17 cellular contexts compared by ENCODE assay signal in genomic region chr11:118596226-118596625, GRCh38. TPM values are rescaled to one million over a fixed set of nuclear protein-coding genes. Genes with fewer than 3 reads are reported as not detected.
A peak's percentile ranks its signal among the peaks of the same experiment; 100 is the strongest.
DNase-seq lines count a peak whose midpoint lies in the region; ATAC-seq, FAIRE-seq and TF ChIP-seq lines count a peak whose summit lies in the region.
"Had no signal": no experiment of that assay in that cellular context is flagged by ENCODE, and none has a peak within 500 bp of the region (broad histone marks: within the 10 kb centered on the region; RNA-seq: fewer than 3 reads in every experiment).

No MANE protein-coding gene starts in this region.

- no peaks in the 10 kb centered on the region for H3K27me3 Mint-ChIP-seq in naive thymus-derived CD8-positive, alpha-beta T cell
- H3K27me3 Mint-ChIP-seq: naive B cell; stimulated activated naive CD8-positive, alpha-beta T cell treated with anti-CD3 and anti-CD28 coated beads, Interleukin-15, amount 100 ng/mL, for 72 hours had no signal

- H3K27ac Mint-ChIP-seq in naive thymus-derived CD8-positive, alpha-beta T cell: peak overlapping the region; percentile 33 to 88 (median 72)
- H3K27ac Mint-ChIP-seq: H9; stimulated activated naive CD8-positive, alpha-beta T cell treated with anti-CD3 and anti-CD28 coated beads, Interleukin-15, amount 100 ng/mL, for 72 hours had no signal

- H3K4me1 ChIP-seq in A673 (ENCODE audit: insufficient read depth, low read length, poor library complexity, severe bottlenecking): no peaks in the 10 kb centered on the region
- H3K4me1 ChIP-seq in OCI-LY7 (ENCODE audit: insufficient read depth, low read length, poor library complexity, severe bottlenecking): no peaks in the 10 kb centered on the region
- no peaks in the 10 kb centered on the region for H3K4me1 ChIP-seq in SJCRH30
- H3K4me1 ChIP-seq: body of pancreas had no signal

- H3K4me3 ChIP-seq in A673 (ENCODE audit: low read depth, low read length, poor library complexity, severe bottlenecking) (no peak overlapping the region), OCI-LY7 (ENCODE audit: low read depth, low read length, poor library complexity, severe bottlenecking) (no peak overlapping the region), SJCRH30 (no peak overlapping the region)
- H3K4me3 ChIP-seq: body of pancreas had no signal

- BruUV-seq in A673 (replicated peaks; lab: Mats Ljungman, UMichigan) (no TSS peak), OCI-LY7 (replicated peaks; lab: Mats Ljungman, UMichigan) (no TSS peak)

- H3K36me3 ChIP-seq in A673 (ENCODE audit: insufficient read depth, low read length, poor library complexity, severe bottlenecking): peaks cover 87% of the 10 kb centered on the region
- peaks cover 96% of the 10 kb centered on the region for H3K36me3 ChIP-seq in OCI-LY7 (ENCODE audit: insufficient read depth, low read length)
- H3K36me3 ChIP-seq in SJCRH30: peaks cover 38% of the 10 kb centered on the region

- no peak overlapping the region for H3K4me2 ChIP-seq in OCI-LY7 (ENCODE audit: low read length)

- CTCF ChIA-PET in A673 (lab: Charles Lee) (no interaction called here), OCI-LY7 (lab: Charles Lee; ENCODE audit: unreplicated experiment) (no interaction called here)

- no peak overlapping the region for H2AFZ ChIP-seq in OCI-LY7 (ENCODE audit: low read length)

- H3K4me1 Mint-ChIP-seq in naive thymus-derived CD8-positive, alpha-beta T cell: peaks cover 6 to 17% (median 11%) of the 10 kb centered on the region in 4 donors
- H3K4me1 Mint-ChIP-seq: H9 had no signal

- no peaks in the 10 kb centered on the region for H3K9me3 ChIP-seq in A673 (ENCODE audit: low read depth, low read length, poor library complexity, severe bottlenecking)
- no peaks in the 10 kb centered on the region for H3K9me3 ChIP-seq in OCI-LY7 (ENCODE audit: low read length)
- no peaks in the 10 kb centered on the region for H3K9me3 ChIP-seq in SJCRH30 (replicated peaks)
- H3K9me3 ChIP-seq: body of pancreas had no signal

- no peaks in the 10 kb centered on the region for H3K79me2 ChIP-seq in OCI-LY7 (ENCODE audit: insufficient read depth, low read depth, low read length)

- FAIRE-seq in urothelium cell line (lab: Jason Lieb, UNC): no peak

- H3K27ac ChIP-seq in A673 (ENCODE audit: low read depth, low read length, poor library complexity, severe bottlenecking) (peak overlapping the region; percentile 7), VCaP (peak overlapping the region; percentile 30; the same call in 1 of the 2 replicates), OCI-LY7 (ENCODE audit: low read depth, low read length, poor library complexity, severe bottlenecking) (no peak overlapping the region), SJCRH30 (no peak overlapping the region)
- H3K27ac ChIP-seq: body of pancreas had no signal

- no peaks in the 10 kb centered on the region for H3K27me3 ChIP-seq in A673 (replicated peaks; ENCODE audit: insufficient read depth, low read depth, low read length, poor library complexity)
- H3K27me3 ChIP-seq in SJCRH30: no peaks in the 10 kb centered on the region
- H3K27me3 ChIP-seq: body of pancreas had no signal

- POLR2A ChIA-PET in A673 (lab: Charles Lee; ENCODE audit: low non-redundant PET) (no interaction called here), OCI-LY7 (lab: Charles Lee) (no interaction called here)
- POLR2A ChIA-PET in naive thymus-derived CD8-positive, alpha-beta T cell (lab: Charles Lee): no interaction called here

- no peak for TF ChIP-seq CTCF in A673 (conservative IDR thresholded peaks at IDR 0.05; ENCODE audit: low read depth, low read length)
- no peak for TF ChIP-seq CTCF in VCaP (conservative IDR thresholded peaks at IDR 0.05)
- TF ChIP-seq CTCF in OCI-LY7 (conservative IDR thresholded peaks at IDR 0.05; ENCODE audit: low read length): no peak

- DNase-seq in A673 (ENCODE audit: low spot score) (no peak), GF-D8 (lab: John Stamatoyannopoulos, UW) (peak; percentile 83), OCI-LY7 (ENCODE audit: low spot score) (no peak), SJCRH30 (no peak), urothelium cell line (ENCODE audit: low spot score) (no peak)
- DNase-seq in naive thymus-derived CD8-positive, alpha-beta T cell: no peak
- DNase-seq: activated gamma-delta T cell; body of pancreas; DMS153; erythroblast; H9; naive B cell; NCI-H187; OCI-M1; stimulated activated naive CD8-positive, alpha-beta T cell treated with anti-CD3 and anti-CD28 coated beads, Interleukin-15, amount 100 ng/mL, for 72 hours had no signal

- H3K4me3 Mint-ChIP-seq in naive thymus-derived CD8-positive, alpha-beta T cell: no peak overlapping the region
- H3K4me3 Mint-ChIP-seq: H9; naive B cell; stimulated activated naive CD8-positive, alpha-beta T cell treated with anti-CD3 and anti-CD28 coated beads, Interleukin-15, amount 100 ng/mL, for 72 hours had no signal

- H3K36me3 Mint-ChIP-seq in naive thymus-derived CD8-positive, alpha-beta T cell: peaks cover 4 to 90% (median 9%) of the 10 kb centered on the region in 3 donors

- intact Hi-C loops in A673 (cut with micrococcal nuclease; ENCODE audit: unreplicated experiment): no loop called here
- intact Hi-C loops in OCI-LY7 (cut with micrococcal nuclease; ENCODE audit: unreplicated experiment): no loop called here

- no peaks in the 10 kb centered on the region for H3K9me2 ChIP-seq in OCI-LY7 (ENCODE audit: insufficient read depth, low read length)

- ATAC-seq in naive thymus-derived CD8-positive, alpha-beta T cell: no peak
- no peak for ATAC-seq in GM21515 (IDR thresholded peaks at IDR 0.05; ENCODE audit: unreplicated experiment)
- ATAC-seq: body of pancreas; stimulated activated naive CD8-positive, alpha-beta T cell treated with anti-CD3 and anti-CD28 coated beads, Interleukin-15, amount 100 ng/mL, for 72 hours had no signal

- no peaks in the 10 kb centered on the region for H4K20me1 ChIP-seq in OCI-LY7 (ENCODE audit: insufficient read depth, low read length)

- no peaks in the 10 kb centered on the region for H3K9me3 Mint-ChIP-seq in naive thymus-derived CD8-positive, alpha-beta T cell
- H3K9me3 Mint-ChIP-seq: H9; naive B cell; stimulated activated naive CD8-positive, alpha-beta T cell treated with anti-CD3 and anti-CD28 coated beads, Interleukin-15, amount 100 ng/mL, for 72 hours had no signal

RNA-seq across cellular contexts. Expression of gene PHLDB1, which starts 11.2 kb away (rescaled TPM):
- total RNA-seq in A673 (2021): 48.7 and 58.7 TPM in 2 replicates
- 1 to 10 TPM; 3.0 to 4.1 TPM for total RNA-seq in naive thymus-derived CD8-positive, alpha-beta T cell
- under 1 TPM in 2 of 3 donors, not detected in 1; 0.07 to 0.46 TPM for polyA plus RNA-seq in naive thymus-derived CD8-positive, alpha-beta T cell
- not detected in 2 replicates for total RNA-seq in OCI-LY7 (2014; rRNA removed; shearing (Covaris generic))
- total RNA-seq in OCI-LY7 (2022): 0.19 and 0.28 TPM in 2 replicates
- 19.1 and 21.6 TPM in 2 replicates for total RNA-seq in SJCRH30 (2014; rRNA removed; shearing (Covaris generic))

RNA-seq across cellular contexts. Expression of gene ARCN1, which starts 24.0 kb away (rescaled TPM):
- total RNA-seq in A673 (2021) (217 and 220 TPM in 2 replicates), OCI-LY7 (2022) (98.9 and 101 TPM in 2 replicates)
- total RNA-seq in naive thymus-derived CD8-positive, alpha-beta T cell: 100 to 1,000 TPM; 106 to 118 TPM
- polyA plus RNA-seq in naive thymus-derived CD8-positive, alpha-beta T cell: 100 to 1,000 TPM; 121 to 138 (median 130) TPM
- total RNA-seq in OCI-LY7 (2014; rRNA removed; shearing (Covaris generic)): 51.0 and 55.2 TPM in 2 replicates
- total RNA-seq in SJCRH30 (2014; rRNA removed; shearing (Covaris generic)): 135 and 143 TPM in 2 replicates

RNA-seq across cellular contexts. Expression of gene IFT46, which starts 30.5 kb away (rescaled TPM):
- total RNA-seq in A673 (2021): 34.3 and 34.6 TPM in 2 replicates
- total RNA-seq in naive thymus-derived CD8-positive, alpha-beta T cell: 10 to 100 TPM; 14.9 to 15.6 TPM
- 1 to 10 TPM; 6.7 to 8.3 (median 6.7) TPM for polyA plus RNA-seq in naive thymus-derived CD8-positive, alpha-beta T cell
- total RNA-seq in OCI-LY7 (2014; rRNA removed; shearing (Covaris generic)): 17.5 and 17.6 TPM in 2 replicates
- total RNA-seq in OCI-LY7 (2022): 14.6 and 14.7 TPM in 2 replicates
- total RNA-seq in SJCRH30 (2014; rRNA removed; shearing (Covaris generic)): 16.0 and 17.2 TPM in 2 replicates

Comparison
In these comparisons a context has a peak if more than half of its experiments do, and no peak if none do; other contexts are left out.
1. H3K27ac ChIP-seq: peak in A673 (single experiment) and VCaP (single experiment); none in OCI-LY7 (single experiment) and SJCRH30 (single experiment).